In genomic region chr6:1082040-1082935, GRCh38 we compare ENCODE assay signal across 10 cellular contexts.
A peak's percentile ranks its signal among the peaks of the same experiment; 100 is the strongest.
DNase-seq lines count a peak whose midpoint lies in the region; FAIRE-seq and TF ChIP-seq lines count a peak whose summit lies in the region.
"Had no signal": no experiment of that assay in that cellular context is flagged by ENCODE, and none has a peak within 500 bp of the region (broad histone marks: within the 10 kb centered on the region; RNA-seq: fewer than 3 reads in every experiment).

No MANE protein-coding gene starts in this region.

- H3K9me3 ChIP-seq in esophagus squamous epithelium = no peaks in the 10 kb centered on the region

- no peak for TF ChIP-seq POLR2A in esophagus squamous epithelium (IDR thresholded peaks at IDR 0.05)

- TF ChIP-seq CTCF in esophagus squamous epithelium (IDR thresholded peaks at IDR 0.05) (no peak), retinal pigment epithelial cell (conservative IDR thresholded peaks at IDR 0.05; ENCODE audit: low read depth, low read length) (no peak)

- no peaks in the 10 kb centered on the region for H3K36me3 ChIP-seq in esophagus squamous epithelium
- no peaks in the 10 kb centered on the region for H3K36me3 ChIP-seq in H7 (replicated peaks; ENCODE audit: control insufficient read depth, insufficient read depth, low read length)

- H3K4me3 ChIP-seq in esophagus squamous epithelium = no peak overlapping the region
- H3K4me3 ChIP-seq in retinal pigment epithelial cell (ENCODE audit: low read length) = peak overlapping the region; percentile 21
- no peak overlapping the region for H3K4me3 ChIP-seq in H7 (ENCODE audit: insufficient read depth, low read depth, low read length)

- H3K27me3 ChIP-seq in esophagus squamous epithelium (no peaks in the 10 kb centered on the region), H7 (ENCODE audit: control insufficient read depth, insufficient read depth, low read length) (no peaks in the 10 kb centered on the region; the same call in 1 of the 2 replicates)

- peak; percentile 95 for FAIRE-seq in RCC 7860 (lab: Jason Lieb, UNC)

- peaks cover 0 to 36% (median 13%) of the 10 kb centered on the region in 3 donors for H3K4me1 ChIP-seq in esophagus squamous epithelium

- DNase-seq in GM03348 (ENCODE audit: low spot score) = peak; percentile 56
- DNase-seq in RCC 7860 (ENCODE audit: low spot score) = peak; percentile 82
- DNase-seq in esophagus squamous epithelium (lab: John Stamatoyannopoulos, UW) = no peak
- DNase-seq in retinal pigment epithelial cell (ENCODE audit: low read depth) = peak; percentile 100
- no peak for DNase-seq in COLO829 (ENCODE audit: low spot score)
- DNase-seq in H7 = no peak
- DNase-seq in pons (ENCODE audit: low spot score) = no peak
- DNase-seq in 8988T = no peak
- DNase-seq: amygdala, NCI-H187 treated with DMSO at 0.1 percent for 48 hours had no signal

- WGBS in esophagus squamous epithelium, 2 donors = 26 to 36% methylated on average over 12 of the region's 12 CpGs

- peak overlapping the region; percentile 14 to 59 (median 46) for H3K27ac ChIP-seq in esophagus squamous epithelium

- intact Hi-C loops in esophagus squamous epithelium (cut with DNase I) = no loop called here

Comparison
In these comparisons a context has a peak if more than half of its experiments do, and no peak if none do; other contexts are left out.
1. DNase-seq: peak in GM03348 (single experiment), RCC 7860 (single experiment) and retinal pigment epithelial cell (single experiment); none in esophagus squamous epithelium (single experiment), COLO829 (single experiment), H7 (single experiment), pons (single experiment) and 8988T (single experiment).